13 cellular contexts compared by ENCODE assay signal in genomic region chr10:79183468-79183865, GRCh38.
DNase-seq lines count a peak whose midpoint lies in the region; ATAC-seq, FAIRE-seq and TF ChIP-seq lines count a peak whose summit lies in the region.
"Had no signal": no experiment of that assay in that cellular context is flagged by ENCODE, and none has a peak within 500 bp of the region (broad histone marks: within the 10 kb centered on the region; RNA-seq: fewer than 3 reads in every experiment).

No MANE protein-coding gene starts in this region.

- no peak for FAIRE-seq in kidney (lab: Jason Lieb, UNC)

- WGBS in stomach, 5 donors, result 76 to 81% (median 78%) methylated on average over 5 of the region's 5 CpGs

- TF ChIP-seq POLR2A in stomach (IDR thresholded peaks at IDR 0.05), result no peak

- no peak for TF ChIP-seq EP300 in stomach (IDR thresholded peaks at IDR 0.05)

- no peak overlapping the region for H3K4me3 Mint-ChIP-seq in WTC11

- DNase-seq in WTC11 (ENCODE audit: low spot score) (no peak), kidney (no peak), stomach (no peak), Ammon's horn (ENCODE audit: low spot score) (no peak), NCI-H1105 treated with DMSO at 0.1 percent for 48 hours (lab: John Stamatoyannopoulos, UW) (no peak), MV-4-11 (lab: John Stamatoyannopoulos, UW) (no peak)
- DNase-seq: activated naive CD4-positive, alpha-beta T cell treated with anti-CD3 and anti-CD28 coated beads, Interleukin-2, amount 50 U/mL, for 16 hours; cerebellar nuclear complex; midbrain; NCI-H2081 treated with DMSO at 0.1 percent for 48 hours had no signal

- H3K4me3 ChIP-seq in HEK293 (ENCODE audit: low read depth, low read length) (no peak overlapping the region), kidney (ENCODE audit: low read length in 2 of 2) (no peak overlapping the region), stomach (no peak overlapping the region)
- H3K4me3 ChIP-seq: prostate gland had no signal

- no peak overlapping the region for H3K27ac ChIP-seq in HEK293 (ENCODE audit: extremely low read depth, low read depth, low read length)
- peak overlapping the region; percentile 78 to 95 for H3K27ac ChIP-seq in kidney (ENCODE audit: low read depth in 2 of 2, low read length in 2 of 2)
- peak overlapping the region in 4 of 5 donors; percentile 49 to 80 (median 69) for H3K27ac ChIP-seq in stomach

- peak overlapping the region; percentile 15 for H3K27ac Mint-ChIP-seq in WTC11

- peaks cover 0 to 3% of the 10 kb centered on the region in 2 experiments; a peak in 1 of 3 replicates for H3K36me3 ChIP-seq in HEK293 (ENCODE audit: control insufficient read depth in 2 of 2, insufficient read depth in 1 of 2, low read length in 2 of 2)
- no peaks in the 10 kb centered on the region for H3K36me3 ChIP-seq in kidney (ENCODE audit: control insufficient read depth in 1 of 2, insufficient read depth in 2 of 2, low read length in 2 of 2)
- H3K36me3 ChIP-seq in stomach, result peaks cover 0 to 43% (median 14%) of the 10 kb centered on the region in 4 donors
- H3K36me3 ChIP-seq: prostate gland had no signal

- H3K4me1 ChIP-seq in HEK293 (ENCODE audit: control insufficient read depth, insufficient read depth, low read length), result 0 out of 2 replicates have a peak, but pooled peaks cover 3% of the 10 kb centered on the region
- H3K4me1 ChIP-seq in kidney (ENCODE audit: control insufficient read depth in 1 of 2, insufficient read depth in 1 of 2, low read depth in 1 of 2, low read length in 2 of 2), result peaks cover 84 to 97% of the 10 kb centered on the region in 2 donors
- peaks cover 78 to 100% (median 94%) of the 10 kb centered on the region in 4 donors for H3K4me1 ChIP-seq in stomach

- H3K27me3 ChIP-seq in stomach, result no peaks in the 10 kb centered on the region

- CTCF ChIA-PET in HEK293 (lab: Yijun Ruan, JAX), result interaction anchor here (0.7 to 3.6 kb wide), 2 partner anchors 13 to 40 kb away, joined by 3 to 23 read pairs; no protein-coding TSS in a partner anchor
- CTCF ChIA-PET in WTC11 (lab: Charles Lee), result interaction anchor here (0.6 to 5.6 kb wide), 3 partner anchors 12 to 210 kb away, joined by 3 to 31 read pairs (median 3); no protein-coding TSS in a partner anchor

- H3K9ac ChIP-seq in kidney (ENCODE audit: low read length in 2 of 2), result peak overlapping the region; percentile 32 to 70

- no peaks in the 10 kb centered on the region for H3K27me3 Mint-ChIP-seq in WTC11 (ENCODE audit: low read depth)

- TF ChIP-seq CTCF in HEK293 (tag by site-specific recombination; IDR thresholded peaks at IDR 0.05) (no peak), WTC11 (IDR thresholded peaks at IDR 0.05) (no peak), kidney (IDR thresholded peaks at IDR 0.05; ENCODE audit: borderline replicate concordance, extremely low read depth, insufficient read depth) (no peak), stomach (IDR thresholded peaks at IDR 0.05) (no peak)

- H3K4me1 Mint-ChIP-seq in WTC11, result peaks cover 51% of the 10 kb centered on the region

- no peaks in the 10 kb centered on the region for H3K36me3 Mint-ChIP-seq in WTC11

- intact Hi-C loops in kidney (cut with DNase I), result no loop called here
- intact Hi-C loops in stomach (cut with DNase I; ENCODE audit: low total_unique reads), result no loop called here

- ATAC-seq in WTC11, result no peak
- ATAC-seq in HG03571 (IDR thresholded peaks at IDR 0.05; ENCODE audit: unreplicated experiment), result no peak

- H3K9me3 ChIP-seq in HEK293 (ENCODE audit: control insufficient read depth, insufficient read depth, low read depth, low read length) (no peaks in the 10 kb centered on the region), kidney (ENCODE audit: control insufficient read depth in 1 of 2, low read length in 2 of 2) (no peaks in the 10 kb centered on the region), stomach (no peaks in the 10 kb centered on the region)
- H3K9me3 ChIP-seq: prostate gland had no signal

- no peaks in the 10 kb centered on the region for H3K9me3 Mint-ChIP-seq in WTC11

- POLR2A ChIA-PET in HEK293 (lab: Yijun Ruan, JAX), result no interaction called here
- POLR2A ChIA-PET in WTC11 (lab: Charles Lee), result no interaction called here

TF ChIP-seq in HEK293, 187 proteins besides CTCF, POLR2A, EP300 and RAD21:
- TF ChIP-seq ZNF112 (tag by site-specific recombination; IDR thresholded peaks at IDR 0.05) (no peak), ZFHX2 (tag by site-specific recombination; conservative IDR thresholded peaks at IDR 0.05) (no peak), ZNF580 (tag by site-specific recombination; IDR thresholded peaks at IDR 0.05) (no peak)
- TF ChIP-seq, protein P1, sequence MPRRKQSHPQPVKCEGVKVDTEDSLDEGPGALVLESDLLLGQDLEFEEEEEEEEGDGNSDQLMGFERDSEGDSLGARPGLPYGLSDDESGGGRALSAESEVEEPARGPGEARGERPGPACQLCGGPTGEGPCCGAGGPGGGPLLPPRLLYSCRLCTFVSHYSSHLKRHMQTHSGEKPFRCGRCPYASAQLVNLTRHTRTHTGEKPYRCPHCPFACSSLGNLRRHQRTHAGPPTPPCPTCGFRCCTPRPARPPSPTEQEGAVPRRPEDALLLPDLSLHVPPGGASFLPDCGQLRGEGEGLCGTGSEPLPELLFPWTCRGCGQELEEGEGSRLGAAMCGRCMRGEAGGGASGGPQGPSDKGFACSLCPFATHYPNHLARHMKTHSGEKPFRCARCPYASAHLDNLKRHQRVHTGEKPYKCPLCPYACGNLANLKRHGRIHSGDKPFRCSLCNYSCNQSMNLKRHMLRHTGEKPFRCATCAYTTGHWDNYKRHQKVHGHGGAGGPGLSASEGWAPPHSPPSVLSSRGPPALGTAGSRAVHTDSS (tag by site-specific recombination; IDR thresholded peaks at IDR 0.05), result 0 out of 2 replicates have a peak, but pooled peaks have one; percentile 28

TF ChIP-seq in WTC11, 78 proteins besides CTCF, POLR2A, EP300 and RAD21:
- no peak for TF ChIP-seq ZNF671 (CRISPR knock-in tag; IDR thresholded peaks at IDR 0.05)
- TF ChIP-seq CREB1 (CRISPR knock-in tag; IDR thresholded peaks at IDR 0.05), result no peak
- TF ChIP-seq ZNF317 (CRISPR knock-in tag; IDR thresholded peaks at IDR 0.05; ENCODE audit: borderline replicate concordance, low read depth), result no peak
- TF ChIP-seq ZNF121 (CRISPR knock-in tag; IDR thresholded peaks at IDR 0.05), result no peak
- TF ChIP-seq FOXK1 (CRISPR knock-in tag; IDR thresholded peaks at IDR 0.05), result no peak
- no peak for TF ChIP-seq ZNF232 (CRISPR knock-in tag; IDR thresholded peaks at IDR 0.05)
TF ChIP-seq in WTC11: peak in this region for 0.
